In the genomic region with DNA sequence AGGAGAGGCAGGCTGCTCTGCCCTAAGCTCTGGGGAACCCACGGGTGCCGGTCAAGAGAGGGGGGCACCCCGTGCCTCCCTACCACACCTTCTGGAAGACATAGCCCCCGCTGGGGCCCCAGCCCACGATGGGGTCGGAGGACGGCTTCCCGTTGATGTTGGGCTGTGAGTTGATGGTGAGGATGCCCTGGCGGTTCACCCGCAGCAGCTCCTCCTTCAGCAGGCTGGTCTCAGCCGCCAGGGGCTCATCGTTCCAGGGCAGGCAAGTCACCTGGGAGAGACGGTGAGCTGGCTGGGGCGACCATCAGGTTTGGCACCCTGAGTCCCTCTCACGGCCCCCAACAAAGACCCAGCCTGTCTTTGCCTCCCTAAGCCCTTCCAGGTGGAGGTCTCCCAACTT, we compare ENCODE assay signal across 21 cellular contexts. TPM values are rescaled to one million over a fixed set of nuclear protein-coding genes. Genes with fewer than 3 reads are reported as not detected.
DNase-seq lines count a peak whose midpoint lies in the region; ATAC-seq and TF ChIP-seq lines count a peak whose summit lies in the region.
"Had no signal": no experiment of that assay in that cellular context is flagged by ENCODE, and none has a peak within 500 bp of the region (broad histone marks: within the 10 kb centered on the region; RNA-seq: fewer than 3 reads in every experiment).

No MANE protein-coding gene starts in this region.

- no peaks in the 10 kb centered on the region for H3K9me3 ChIP-seq in right atrium auricular region
- H3K9me3 ChIP-seq in psoas muscle, result no peaks in the 10 kb centered on the region
- no peaks in the 10 kb centered on the region for H3K9me3 ChIP-seq in upper lobe of left lung

- H3K27me3 ChIP-seq in right atrium auricular region, result no peaks in the 10 kb centered on the region
- no peaks in the 10 kb centered on the region for H3K27me3 ChIP-seq in psoas muscle (ENCODE audit: insufficient read depth in 3 of 3, low read length in 2 of 3)
- no peaks in the 10 kb centered on the region for H3K27me3 ChIP-seq in upper lobe of left lung

- DNase-seq in Right ventricle myocardium inferior (ENCODE audit: missing footprints), result peak; percentile 64
- DNase-seq in left cardiac atrium, result no peak
- no peak for DNase-seq in right atrium auricular region (ENCODE audit: low spot score)
- no peak for DNase-seq in psoas muscle
- peak in 1 of 2 donors; percentile 75 for DNase-seq in upper lobe of left lung
- DNase-seq in stimulated activated CD4-positive, alpha-beta T cell treated with anti-CD3 and anti-CD28 coated beads, Interleukin-15, amount 100 ng/mL, for 24 hours, result no peak
- no peak for DNase-seq in activated gamma-delta T cell treated with Interleukin-2 at 50 U/mL for 16 hours
- DNase-seq: AML-193, GOT3, KG1, MV-4-11, NCI-H1694 treated with DMSO at 0.1 percent for 48 hours, NCI-H774, SIG-M5 had no signal

- H3K27ac ChIP-seq in right atrium auricular region (peak overlapping the region; percentile 96 to 98), psoas muscle (peak overlapping the region; percentile 53), upper lobe of left lung (peak overlapping the region; percentile 26 to 99 (median 78))
- H3K27ac ChIP-seq: 22Rv1, C4-2B had no signal

- H3K36me3 ChIP-seq in right atrium auricular region, result peaks cover 43% of the 10 kb centered on the region
- peaks cover 5 to 80% of the 10 kb centered on the region in 2 donors for H3K36me3 ChIP-seq in psoas muscle (ENCODE audit: insufficient read depth in 1 of 2, low read depth in 1 of 2)
- H3K36me3 ChIP-seq in upper lobe of left lung, result peaks cover 26 to 83% (median 45%) of the 10 kb centered on the region in 4 donors

- TF ChIP-seq POLR2A in upper lobe of left lung (IDR thresholded peaks at IDR 0.05), result no peak

- H3K4me3 ChIP-seq in right atrium auricular region, result no peak overlapping the region
- no peak overlapping the region for H3K4me3 ChIP-seq in psoas muscle
- H3K4me3 ChIP-seq in upper lobe of left lung, result no peak overlapping the region
- H3K4me3 ChIP-seq: GM12878 had no signal

- H3K4me1 ChIP-seq in right atrium auricular region, result peaks cover 0 to 93% of the 10 kb centered on the region in 2 donors
- peaks cover 51% of the 10 kb centered on the region for H3K4me1 ChIP-seq in psoas muscle
- H3K4me1 ChIP-seq in upper lobe of left lung, result peaks cover 45 to 55% (median 51%) of the 10 kb centered on the region in 4 donors

- WGBS in psoas muscle, 3 donors, result 93 to 96% (median 94%) methylated on average over 15 of the region's 15 CpGs
- 96 to 97% methylated on average over 5 to 9 of the region's 15 CpGs for WGBS in upper lobe of left lung, 2 donors

- TF ChIP-seq CTCF in right atrium auricular region (IDR thresholded peaks at IDR 0.05) (no peak), psoas muscle (IDR thresholded peaks at IDR 0.05) (no peak), upper lobe of left lung (IDR thresholded peaks at IDR 0.05) (no peak)

- intact Hi-C loops in Right ventricle myocardium inferior (cut with DNase I) (loop anchor here (5.0 kb wide), 1 partner anchor 88 kb away; no protein-coding TSS in a partner anchor), left cardiac atrium (cut with DNase I) (no loop called here), psoas muscle (cut with DNase I) (no loop called here)

- no peak for TF ChIP-seq EP300 in upper lobe of left lung (IDR thresholded peaks at IDR 0.05)

- no peak for ATAC-seq in Right ventricle myocardium inferior
- no peak for ATAC-seq in left cardiac atrium
- no peak for ATAC-seq in psoas muscle
- ATAC-seq in upper lobe of left lung (ENCODE audit: low FRiP score in 2 of 2), result no peak
- no peak for ATAC-seq in GM21576 (IDR thresholded peaks at IDR 0.05; ENCODE audit: unreplicated experiment)
- ATAC-seq: GM12878, HCT116 had no signal

RNA-seq across cellular contexts. Expression of gene MTHFR, which starts 11.9 kb away (rescaled TPM):
- total RNA-seq in Right ventricle myocardium inferior (34.1 TPM), left cardiac atrium (10 to 100 TPM; 40.1 to 64.3 TPM), right atrium auricular region (10 to 100 TPM; 38.5 to 53.9 TPM), psoas muscle (10 to 100 TPM; 12.7 to 26.2 (median 17.6) TPM), upper lobe of left lung (100 to 1,000 TPM in 2 of 6 donors, 10 to 100 TPM in 4; 51.5 to 163 (median 58.2) TPM)
- polyA plus RNA-seq in psoas muscle, result 10 to 100 TPM in 1 of 3 donors, 1 to 10 TPM in 2; 5.8 to 21.7 (median 8.6) TPM

RNA-seq across cellular contexts. Expression of gene CLCN6, which starts 12.2 kb away (rescaled TPM):
- total RNA-seq in Right ventricle myocardium inferior, result 15.7 TPM
- total RNA-seq in left cardiac atrium, result 10 to 100 TPM; 32.1 to 49.0 TPM
- 10 to 100 TPM; 14.8 to 15.2 TPM for total RNA-seq in right atrium auricular region
- 10 to 100 TPM in 1 of 4 donors, 1 to 10 TPM in 3; 5.5 to 17.5 (median 8.1) TPM for total RNA-seq in psoas muscle
- 10 to 100 TPM in 1 of 3 donors, 1 to 10 TPM in 2; 6.0 to 12.0 (median 8.3) TPM for polyA plus RNA-seq in psoas muscle
- 10 to 100 TPM; 21.6 to 96.4 (median 33.0) TPM for total RNA-seq in upper lobe of left lung

RNA-seq across cellular contexts. Expression of gene C1orf167, which starts 31.8 kb away (rescaled TPM):
- total RNA-seq in Right ventricle myocardium inferior (5.0 TPM), left cardiac atrium (1 to 10 TPM; 1.2 to 1.3 TPM), right atrium auricular region (1 to 10 TPM in 1 of 2 donors, under 1 TPM in 1; 0.85 to 1.7 TPM), psoas muscle (1 to 10 TPM; 1.8 to 5.3 (median 3.4) TPM), upper lobe of left lung (10 to 100 TPM in 2 of 6 donors, 1 to 10 TPM in 4; 1.0 to 14.3 (median 8.8) TPM)
- 1 to 10 TPM; 1.9 to 2.5 (median 2.1) TPM for polyA plus RNA-seq in psoas muscle
- total RNA-seq: NCI-H460 had no signal
- polyA plus RNA-seq: GM12878 had no signal

RNA-seq across cellular contexts. Expression of gene NPPA, which starts 53.8 kb away (rescaled TPM):
- 8.2 TPM for total RNA-seq in Right ventricle myocardium inferior
- over 10,000 TPM; 22,081 to 58,150 TPM for total RNA-seq in left cardiac atrium
- over 10,000 TPM; 98,870 to 132,613 TPM for total RNA-seq in right atrium auricular region
- total RNA-seq in psoas muscle, result 1 to 10 TPM in 2 of 4 donors, under 1 TPM in 2; 0.28 to 2.1 (median 0.92) TPM
- 1 to 10 TPM in 1 of 3 donors, under 1 TPM in 2; 0.08 to 3.6 (median 0.13) TPM for polyA plus RNA-seq in psoas muscle
- total RNA-seq in upper lobe of left lung, result 1 to 10 TPM in 1 of 6 donors, not detected in 5; 3.1 TPM
- total RNA-seq: GM12878, NCI-H460, OCI-LY7 had no signal

RNA-seq across cellular contexts. Expression of gene AGTRAP, which starts 57.9 kb away (rescaled TPM):
- total RNA-seq in Right ventricle myocardium inferior (18.3 TPM), left cardiac atrium (10 to 100 TPM; 25.4 to 25.7 TPM), right atrium auricular region (10 to 100 TPM; 20.8 to 47.2 TPM), psoas muscle (10 to 100 TPM; 28.5 to 46.0 (median 42.2) TPM), upper lobe of left lung (10 to 100 TPM; 52.2 to 80.1 (median 68.7) TPM)
- 100 to 1,000 TPM in 2 of 3 donors, 10 to 100 TPM in 1; 36.9 to 179 (median 138) TPM for polyA plus RNA-seq in psoas muscle
